26 cellular contexts compared by ENCODE assay signal in the genomic region with DNA sequence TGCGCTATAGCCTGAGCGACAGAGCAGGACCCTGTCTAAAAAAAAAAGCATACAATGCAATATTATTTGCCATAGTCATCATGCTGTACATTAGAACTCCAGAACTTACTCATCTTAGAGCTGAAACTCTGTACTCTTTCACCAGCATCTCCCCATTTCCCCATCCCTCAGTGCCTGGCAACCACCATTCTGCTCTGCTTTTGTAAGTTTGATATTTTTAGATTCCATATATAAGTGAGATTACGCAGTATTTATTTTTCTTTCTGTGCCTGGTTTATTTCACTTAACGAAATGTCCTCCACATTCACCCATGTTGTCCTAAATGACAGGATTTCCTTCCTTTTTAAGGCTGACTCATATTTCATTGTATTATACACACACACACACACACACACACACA.
DNase-seq lines count a peak whose midpoint lies in the region; ATAC-seq and TF ChIP-seq lines count a peak whose summit lies in the region.
"Had no signal": no experiment of that assay in that cellular context is flagged by ENCODE, and none has a peak within 500 bp of the region (broad histone marks: within the 10 kb centered on the region; RNA-seq: fewer than 3 reads in every experiment).

No MANE protein-coding gene starts in this region.

- H3K9me3 ChIP-seq in SK-N-SH (no peaks in the 10 kb centered on the region), Peyer's patch (no peaks in the 10 kb centered on the region), psoas muscle (no peaks in the 10 kb centered on the region)
- H3K9me3 ChIP-seq: BE2C, upper lobe of left lung had no signal

- H3K4me3 ChIP-seq in SK-N-SH (ENCODE audit: low read depth in 2 of 2, low read length in 1 of 2) (no peak overlapping the region), Peyer's patch (no peak overlapping the region), psoas muscle (no peak overlapping the region)
- H3K4me3 ChIP-seq: lung, PC-9, upper lobe of left lung had no signal

- H4K20me1 ChIP-seq in SK-N-SH (ENCODE audit: insufficient read depth), result no peaks in the 10 kb centered on the region

- no peaks in the 10 kb centered on the region for H3K4me1 Mint-ChIP-seq in natural killer cell

- H3K9ac ChIP-seq in SK-N-SH, result no peak overlapping the region

- TF ChIP-seq RAD21 in SK-N-SH (IDR thresholded peaks at IDR 0.05; ENCODE audit: low read length), result no peak

- TF ChIP-seq CTCF in SK-N-SH (IDR thresholded peaks at IDR 0.05) (no peak), Peyer's patch (IDR thresholded peaks at IDR 0.05) (no peak), psoas muscle (IDR thresholded peaks at IDR 0.05) (no peak), natural killer cell (IDR thresholded peaks at IDR 0.05) (no peak)

- peaks cover 7 to 25% of the 10 kb centered on the region in 2 donors for H3K27me3 Mint-ChIP-seq in natural killer cell (ENCODE audit: low read depth in 2 of 2)

- POLR2A ChIA-PET in SK-N-SH (lab: Yijun Ruan, JAX), result no interaction called here

- DNase-seq in ELR (ENCODE audit: low read depth), result peak; percentile 53
- DNase-seq in SK-N-SH, result no peak
- DNase-seq in dermis blood vessel endothelial cell, result peak; percentile 87
- DNase-seq in iris pigment epithelial cell (ENCODE audit: low read depth), result peak; percentile 58
- DNase-seq in Peyer's patch, result no peak
- no peak for DNase-seq in activated CD8-positive, alpha-beta memory T cell treated with anti-CD3 and anti-CD28 coated beads, Interleukin-2, amount 50 U/mL, for 4 hours
- DNase-seq in psoas muscle, result no peak
- DNase-seq in natural killer cell, result no peak
- DNase-seq: activated CD4-positive, alpha-beta T cell treated with anti-CD3 and anti-CD28 coated beads, Interleukin-2, amount 50 U/mL, for 4 hours; activated gamma-delta T cell treated with Interleukin-2 at 50 U/mL for 16 hours; amygdala; BE2C; cerebellar nuclear complex; COR-L47; foreskin melanocyte; hypothalamus; MM.1S; NCI-H187; NCI-H345; nucleus accumbens; PC-9; retina; stimulated activated CD8-positive, alpha-beta memory T cell treated with anti-CD3 and anti-CD28 coated beads, Interleukin-4, amount 100 ng/mL, for 48 hours; upper lobe of left lung had no signal

- no peaks in the 10 kb centered on the region for H3K36me3 ChIP-seq in SK-N-SH (replicated peaks in 1 of 2; ENCODE audit: control insufficient read depth in 1 of 2, insufficient read depth in 2 of 2, low read length in 1 of 2)
- no peaks in the 10 kb centered on the region for H3K36me3 ChIP-seq in Peyer's patch
- H3K36me3 ChIP-seq in psoas muscle (ENCODE audit: insufficient read depth in 1 of 2, low read depth in 1 of 2), result no peaks in the 10 kb centered on the region
- H3K36me3 ChIP-seq: BE2C, upper lobe of left lung had no signal

- no peaks in the 10 kb centered on the region for H3K79me2 ChIP-seq in SK-N-SH (ENCODE audit: insufficient read depth)

- H3K36me3 Mint-ChIP-seq in natural killer cell, result no peaks in the 10 kb centered on the region

- no peak overlapping the region for H3K27ac Mint-ChIP-seq in natural killer cell

- H3K9me2 ChIP-seq in SK-N-SH, result no peaks in the 10 kb centered on the region

- no peak for TF ChIP-seq POLR2A in Peyer's patch (IDR thresholded peaks at IDR 0.05)

- H3K4me1 ChIP-seq in SK-N-SH (ENCODE audit: control insufficient read depth in 1 of 2, insufficient read depth in 2 of 2, low read depth in 1 of 2, low read length in 1 of 2), result peaks cover 0 to 18% of the 10 kb centered on the region in 2 experiments; a peak in 1 of 4 replicates
- H3K4me1 ChIP-seq in Peyer's patch, result no peaks in the 10 kb centered on the region
- H3K4me1 ChIP-seq in psoas muscle, result no peaks in the 10 kb centered on the region
- H3K4me1 ChIP-seq: BE2C, upper lobe of left lung had no signal

- CTCF ChIA-PET in SK-N-SH (lab: Yijun Ruan, JAX), result interaction anchor here (1.1 kb wide), 1 partner anchor 230 kb away, joined by 3 read pairs; no protein-coding TSS in a partner anchor

- H3K4me2 ChIP-seq in SK-N-SH, result peak overlapping the region; percentile 42; the same call in 1 of the 2 replicates
- H3K4me2 ChIP-seq: PC-9 had no signal

- intact Hi-C loops in psoas muscle (cut with DNase I) (no loop called here), natural killer cell (cut with micrococcal nuclease) (no loop called here)

- no peaks in the 10 kb centered on the region for H3K9me3 Mint-ChIP-seq in natural killer cell

- no peak overlapping the region for H3K4me3 Mint-ChIP-seq in natural killer cell

- peaks cover 16% of the 10 kb centered on the region for H3F3A ChIP-seq in SK-N-SH (replicated peaks; ENCODE audit: insufficient read depth)

- TF ChIP-seq EP300 in SK-N-SH (IDR thresholded peaks at IDR 0.05; ENCODE audit: borderline replicate concordance in 1 of 2, low read depth in 1 of 2, low read length in 1 of 2), result no peak

- H3K27ac ChIP-seq in SK-N-SH (ENCODE audit: low read depth in 2 of 2, low read length in 1 of 2), result peak overlapping the region in 1 of 2 experiments; percentile 69; a peak in 2 of 4 replicates
- no peak overlapping the region for H3K27ac ChIP-seq in Peyer's patch
- no peak overlapping the region for H3K27ac ChIP-seq in psoas muscle
- H3K27ac ChIP-seq: HL-60, PC-9, upper lobe of left lung had no signal

- ATAC-seq in psoas muscle (no peak), natural killer cell (no peak)

- H3K27me3 ChIP-seq in SK-N-SH (ENCODE audit: insufficient read depth) (no peaks in the 10 kb centered on the region), Peyer's patch (no peaks in the 10 kb centered on the region), psoas muscle (ENCODE audit: insufficient read depth in 3 of 3, low read length in 2 of 3) (no peaks in the 10 kb centered on the region)
- H3K27me3 ChIP-seq: BE2C, upper lobe of left lung had no signal

- WGBS in SK-N-SH (ENCODE audit: low lambda C conversion rate), result 49% methylated on average over 4 of the region's 4 CpGs
- WGBS in psoas muscle, 3 donors, result 82 to 85% (median 82%) methylated on average over 4 of the region's 4 CpGs

- H2AFZ ChIP-seq in SK-N-SH (ENCODE audit: low read depth), result 0 out of 2 replicates have a peak overlapping the region, but pooled peaks have one; percentile 9
- H2AFZ ChIP-seq: PC-9 had no signal

TF ChIP-seq in SK-N-SH, 30 proteins besides CTCF, POLR2A, EP300 and RAD21:
- TF ChIP-seq, protein P1, sequence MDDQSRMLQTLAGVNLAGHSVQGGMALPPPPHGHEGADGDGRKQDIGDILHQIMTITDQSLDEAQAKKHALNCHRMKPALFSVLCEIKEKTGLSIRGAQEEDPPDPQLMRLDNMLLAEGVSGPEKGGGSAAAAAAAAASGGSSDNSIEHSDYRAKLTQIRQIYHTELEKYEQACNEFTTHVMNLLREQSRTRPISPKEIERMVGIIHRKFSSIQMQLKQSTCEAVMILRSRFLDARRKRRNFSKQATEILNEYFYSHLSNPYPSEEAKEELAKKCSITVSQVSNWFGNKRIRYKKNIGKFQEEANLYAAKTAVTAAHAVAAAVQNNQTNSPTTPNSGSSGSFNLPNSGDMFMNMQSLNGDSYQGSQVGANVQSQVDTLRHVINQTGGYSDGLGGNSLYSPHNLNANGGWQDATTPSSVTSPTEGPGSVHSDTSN (IDR thresholded peaks at IDR 0.05), result peak; percentile 69
- TF ChIP-seq MEF2A (IDR thresholded peaks at IDR 0.05; ENCODE audit: borderline replicate concordance, low read depth) (peak; percentile 50; the same call in 1 of the 2 replicates), RCOR1 (IDR thresholded peaks at IDR 0.05; ENCODE audit: low read length) (no peak), TCF12 (IDR thresholded peaks at IDR 0.05) (peak; percentile 82), JUND (IDR thresholded peaks at IDR 0.05) (0 out of 2 replicates have a peak, but pooled peaks have one; percentile 12)
- TF ChIP-seq, protein P2, sequence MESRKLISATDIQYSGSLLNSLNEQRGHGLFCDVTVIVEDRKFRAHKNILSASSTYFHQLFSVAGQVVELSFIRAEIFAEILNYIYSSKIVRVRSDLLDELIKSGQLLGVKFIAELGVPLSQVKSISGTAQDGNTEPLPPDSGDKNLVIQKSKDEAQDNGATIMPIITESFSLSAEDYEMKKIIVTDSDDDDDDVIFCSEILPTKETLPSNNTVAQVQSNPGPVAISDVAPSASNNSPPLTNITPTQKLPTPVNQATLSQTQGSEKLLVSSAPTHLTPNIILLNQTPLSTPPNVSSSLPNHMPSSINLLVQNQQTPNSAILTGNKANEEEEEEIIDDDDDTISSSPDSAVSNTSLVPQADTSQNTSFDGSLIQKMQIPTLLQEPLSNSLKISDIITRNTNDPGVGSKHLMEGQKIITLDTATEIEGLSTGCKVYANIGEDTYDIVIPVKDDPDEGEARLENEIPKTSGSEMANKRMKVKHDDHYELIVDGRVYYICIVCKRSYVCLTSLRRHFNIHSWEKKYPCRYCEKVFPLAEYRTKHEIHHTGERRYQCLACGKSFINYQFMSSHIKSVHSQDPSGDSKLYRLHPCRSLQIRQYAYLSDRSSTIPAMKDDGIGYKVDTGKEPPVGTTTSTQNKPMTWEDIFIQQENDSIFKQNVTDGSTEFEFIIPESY (IDR thresholded peaks at IDR 0.05; ENCODE audit: borderline replicate concordance, low read depth), result no peak

Comparison
In these comparisons a context has a peak if more than half of its experiments do, and no peak if none do; other contexts are left out.
1. DNase-seq: peak in ELR (single experiment), dermis blood vessel endothelial cell (single experiment) and iris pigment epithelial cell (single experiment); none in SK-N-SH (single experiment), Peyer's patch (0 of 3), activated CD8-positive, alpha-beta memory T cell treated with anti-CD3 and anti-CD28 coated beads, Interleukin-2, amount 50 U/mL, for 4 hours (single experiment), psoas muscle (0 of 2) and natural killer cell (single experiment).